In genomic region chr9:122091682-122092592, GRCh38 we compare ENCODE assay signal across 8 cellular contexts. TPM values are rescaled to one million over a fixed set of nuclear protein-coding genes. Genes with fewer than 3 reads are reported as not detected.
DNase-seq lines count a peak whose midpoint lies in the region; ATAC-seq and TF ChIP-seq lines count a peak whose summit lies in the region.

No MANE protein-coding gene starts in this region.

- H3K4me3 Mint-ChIP-seq in naive B cell, result peak overlapping the region; percentile 91 to 99 (median 94)

- H2AFZ ChIP-seq in IMR-90 (replicated peaks; ENCODE audit: low read length, poor library complexity), result peak overlapping the region; percentile 99

- peaks cover 19 to 51% of the 10 kb centered on the region in 2 experiments for H3K79me1 ChIP-seq in IMR-90 (ENCODE audit: low read depth in 1 of 2, low read length in 2 of 2)

- dilution Hi-C loops in IMR-90 (cut with HindIII; ENCODE audit: low sequenced_read_pairs, unreplicated experiment), result no loop called here

- no peak overlapping the region for H2BK120ac ChIP-seq in IMR-90 (ENCODE audit: low read depth, low read length)

- H2AK5ac ChIP-seq in IMR-90 (ENCODE audit: low read depth, low read length), result no peak overlapping the region

- H3K36me3 ChIP-seq in IMR-90 (ENCODE audit: control insufficient read depth, insufficient read depth, low read length), result no peaks in the 10 kb centered on the region

- peaks cover 28% of the 10 kb centered on the region for H4K20me1 ChIP-seq in IMR-90 (ENCODE audit: insufficient read depth, low read length)

- no peak overlapping the region for H4K5ac ChIP-seq in IMR-90 (ENCODE audit: low read depth, low read length)

- intact Hi-C loops in IMR-90 (cut with micrococcal nuclease), result loop anchor here (10.0 kb wide), 3 partner anchors 363 to 723 kb away; no protein-coding TSS in a partner anchor

- H3K9me3 Mint-ChIP-seq in naive B cell, result no peaks in the 10 kb centered on the region

- POLR2A ChIA-PET in AG04450 (lab: Yijun Ruan, JAX), result interaction anchor here (1.1 kb wide), 1 partner anchor 16 kb away, joined by 3 read pairs; no protein-coding TSS in a partner anchor
- POLR2A ChIA-PET in IMR-90 (lab: Charles Lee; ENCODE audit: unreplicated experiment), result no interaction called here

- TF ChIP-seq POLR2A in IMR-90 (IDR thresholded peaks at IDR 0.05; ENCODE audit: low read depth, low read length), result no peak

- 57% methylated on average over 9 of the region's 11 CpGs; no CpG with 5 or more reads in 1 of the 2 experiments for WGBS in IMR-90 (ENCODE audit: extremely low coverage in 2 of 2, insufficient read length in 1 of 2), 2 experiments

- no peak overlapping the region for H3K56ac ChIP-seq in IMR-90 (ENCODE audit: extremely low read depth, insufficient read depth, low read length)

- TF ChIP-seq CTCF in AG04450 (IDR thresholded peaks at IDR 0.05; ENCODE audit: low read depth, low read length) (no peak), IMR-90 (conservative IDR thresholded peaks at IDR 0.05; ENCODE audit: low read depth, low read length) (no peak)

- CTCF ChIA-PET in AG04450 (lab: Charles Lee), result interaction anchor here (0.5 to 1.3 kb wide), 3 partner anchors 258 to 684 kb away, joined by 3 to 8 read pairs (median 3); no protein-coding TSS in a partner anchor
- CTCF ChIA-PET in IMR-90 (lab: Yijun Ruan, JAX), result no interaction called here

- peak overlapping the region; percentile 69 for H3K9ac ChIP-seq in IMR-90 (ENCODE audit: low read depth, low read length)

- H3K4me1 Mint-ChIP-seq in naive B cell, result peaks cover 43 to 46% (median 44%) of the 10 kb centered on the region in 3 donors

- H2BK15ac ChIP-seq in IMR-90 (ENCODE audit: low read depth, low read length), result no peak overlapping the region

- peak overlapping the region in 5 of 6 donors; percentile 35 to 86 (median 66) for H3K27ac Mint-ChIP-seq in naive B cell

- H2BK20ac ChIP-seq in IMR-90 (ENCODE audit: low read depth, low read length), result no peak overlapping the region

- in situ Hi-C loops in IMR-90 (cut with MboI; ENCODE audit: low sequenced_read_pairs), result loop anchor here (10.0 kb wide), 2 partner anchors 263 to 363 kb away; no protein-coding TSS in a partner anchor

- H3K4ac ChIP-seq in IMR-90 (ENCODE audit: low read depth, low read length), result 0 out of 2 replicates have a peak overlapping the region, but pooled peaks have one; percentile 30

- peak overlapping the region; percentile 87 for H2AK9ac ChIP-seq in IMR-90 (replicated peaks; ENCODE audit: low read depth, low read length, poor library complexity)

- H3K9me3 ChIP-seq in AG04450 (ENCODE audit: control insufficient read depth, insufficient read depth, low read length), result no peaks in the 10 kb centered on the region; the same call in 1 of the 2 replicates
- no peaks in the 10 kb centered on the region for H3K9me3 ChIP-seq in IMR-90 (ENCODE audit: control insufficient read depth, insufficient read depth, low read length)

- no peak overlapping the region for H4K91ac ChIP-seq in IMR-90 (ENCODE audit: insufficient read depth, low read depth, low read length)

- H4K8ac ChIP-seq in IMR-90 (ENCODE audit: low read depth in 2 of 2, low read length in 2 of 2), result no peak overlapping the region; a peak in 1 of 4 replicates

- H3K27ac ChIP-seq in AG04450 (ENCODE audit: low read depth, low read length), result no peak overlapping the region
- H3K27ac ChIP-seq in IMR-90 (ENCODE audit: insufficient read depth, low read length), result peak overlapping the region; percentile 46; the same call in 1 of the 2 replicates
- H3K27ac ChIP-seq in caudate nucleus (ENCODE audit: low read depth, low read length), result peak overlapping the region; percentile 58

- H3K4me3 ChIP-seq in AG04450 (ENCODE audit: low read depth, low read length), result peak overlapping the region; percentile 77
- H3K4me3 ChIP-seq in IMR-90 (ENCODE audit: insufficient read depth, low read depth, low read length), result peak overlapping the region; percentile 56

- peak overlapping the region; percentile 45; the same call in 1 of the 2 replicates for H3K23ac ChIP-seq in IMR-90 (ENCODE audit: low read depth, low read length)

- peaks cover 13% of the 10 kb centered on the region for H3K9me1 ChIP-seq in IMR-90 (ENCODE audit: insufficient read depth, low read length)

- no peak for TF ChIP-seq RAD21 in IMR-90 (IDR thresholded peaks at IDR 0.05; ENCODE audit: low read length)

- no peak overlapping the region for H2BK5ac ChIP-seq in IMR-90 (ENCODE audit: low read depth, low read length, poor library complexity, severe bottlenecking)

- no TSS peak for BruUV-seq in IMR-90 (replicated peaks; lab: Mats Ljungman, UMichigan)

- H3K4me1 ChIP-seq in IMR-90 (ENCODE audit: control insufficient read depth, insufficient read depth, low read length), result peaks cover 11% of the 10 kb centered on the region

- H3K18ac ChIP-seq in IMR-90 (ENCODE audit: low read depth, low read length), result no peak overlapping the region

- no peak overlapping the region for H3K14ac ChIP-seq in IMR-90 (replicated peaks; ENCODE audit: low read depth, low read length)

- no peaks in the 10 kb centered on the region for H3K36me3 Mint-ChIP-seq in naive B cell

- no peak for DNase-seq in AG04450 (ENCODE audit: low read depth, low spot score)
- DNase-seq in IMR-90, result no peak
- DNase-seq in caudate nucleus (lab: John Stamatoyannopoulos, UW), result peak in 1 of 61 donors; percentile 26
- DNase-seq in naive B cell, result peak; percentile 6
- DNase-seq in AG08395 (ENCODE audit: low spot score), result no peak

- ATAC-seq in IMR-90 (ENCODE audit: low read depth) (no peak), naive B cell (ENCODE audit: low read depth in 2 of 2) (no peak), GM21515 (IDR thresholded peaks at IDR 0.05; ENCODE audit: unreplicated experiment) (no peak), HG02571 (IDR thresholded peaks at IDR 0.05; ENCODE audit: unreplicated experiment) (no peak), HG02885 (IDR thresholded peaks at IDR 0.05; ENCODE audit: poor library complexity, unreplicated experiment) (no peak)

- H3K4me2 ChIP-seq in IMR-90 (ENCODE audit: low read depth, low read length), result peak overlapping the region; percentile 93

- H3K27me3 ChIP-seq in AG04450 (ENCODE audit: control insufficient read depth, insufficient read depth, low read length) (peaks cover 2% of the 10 kb centered on the region), IMR-90 (ENCODE audit: control insufficient read depth, insufficient read depth, low read length) (no peaks in the 10 kb centered on the region; the same call in 1 of the 2 replicates)

- H3K27me3 Mint-ChIP-seq in naive B cell, result peaks cover 7 to 12% (median 11%) of the 10 kb centered on the region in 3 donors

TF ChIP-seq in IMR-90, 13 proteins besides CTCF, POLR2A, EP300 and RAD21:
- no peak for TF ChIP-seq RCOR1 (IDR thresholded peaks at IDR 0.05; ENCODE audit: insufficient replicate concordance, low read length)
- TF ChIP-seq MAZ (IDR thresholded peaks at IDR 0.05; ENCODE audit: borderline replicate concordance, low read depth, low read length), result no peak
- no peak for TF ChIP-seq USF2 (IDR thresholded peaks at IDR 0.05; ENCODE audit: low read depth, low read length)
- TF ChIP-seq CHD1 (IDR thresholded peaks at IDR 0.05; ENCODE audit: low read depth, low read length), result no peak
- TF ChIP-seq MXI1 (IDR thresholded peaks at IDR 0.05; ENCODE audit: borderline replicate concordance, low read depth, low read length), result no peak

RNA-seq across cellular contexts. Expression of gene TTLL11, which starts 1.2 kb away (rescaled TPM):
- polyA plus RNA-seq in AG04450 (2011; rRNA removed) (4.6 and 5.4 TPM in 2 replicates), IMR-90 (2012; rRNA removed) (4.6 and 4.8 TPM in 2 replicates), naive B cell (ENCODE audit: low read depth in 6 of 6) (10 to 100 TPM in 1 of 6 donors, 1 to 10 TPM in 5; 3.3 to 10.9 (median 5.1) TPM)
- 5.7 and 6.1 TPM in 2 replicates for polyA minus RNA-seq in AG04450 (2011; rRNA and poly(A)+ RNA removed)
- total RNA-seq in IMR-90 (2012; rRNA removed), result 2.0 and 2.5 TPM in 2 replicates
- polyA plus RNA-seq in IMR-90 (2012; cell fraction: cytosol; rRNA removed), result 2.9 and 3.1 TPM in 2 replicates
- polyA plus RNA-seq in IMR-90 (2012; cell fraction: nucleus; rRNA removed; ENCODE audit: low replicate concordance), result 3.9 and 4.8 TPM in 2 replicates
